Comparison of ENCODE assay signal across 32 cellular contexts in the genomic region with DNA sequence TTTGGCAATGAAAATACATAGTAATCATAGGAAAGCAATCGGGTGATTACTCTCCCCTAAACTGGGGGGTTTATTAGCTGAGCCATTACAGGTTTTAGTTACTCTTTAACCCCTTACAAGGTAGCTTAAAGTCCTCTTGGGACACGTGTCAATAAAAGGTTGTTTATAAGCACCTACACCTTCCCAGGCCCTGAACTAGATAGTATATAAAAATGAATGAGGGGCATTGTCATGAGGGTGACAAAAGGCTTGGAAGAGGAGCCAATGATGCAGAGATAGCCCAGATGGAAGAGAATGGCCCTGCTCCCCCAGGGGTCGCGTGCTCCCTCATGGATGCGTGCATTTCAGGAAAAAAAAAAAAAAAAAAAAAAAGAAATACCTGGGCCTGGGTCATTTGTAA.
"Had no signal": no experiment of that assay in that cellular context is flagged by ENCODE, and none has a peak within 500 bp of the region (broad histone marks: within the 10 kb centered on the region; RNA-seq: fewer than 3 reads in every experiment).

No MANE protein-coding gene starts in this region.

- H3K9me3 ChIP-seq: adrenal gland, body of pancreas, breast epithelium had no signal

- H3K36me3 ChIP-seq: adrenal gland, brain microvascular endothelial cell, breast epithelium had no signal

- H3K4me3 ChIP-seq: adrenal gland, body of pancreas, breast epithelium had no signal

- ATAC-seq: activated CD8-positive, alpha-beta T cell treated with anti-CD3 and anti-CD28 coated beads for 36 hours; activated naive CD4-positive, alpha-beta T cell treated with anti-CD3 and anti-CD28 coated beads, Interleukin-2, amount 50 U/mL, for 72 hours; activated T-cell treated with anti-CD3 and anti-CD28 coated beads, Interleukin-2, amount 50 U/mL, for 4 hours; activated T-cell treated with anti-CD3 and anti-CD28 coated beads, Interleukin-2, amount 50 U/mL, for 72 hours; activated T-helper 17 cell treated with anti-CD3 and anti-CD28 coated beads, Interleukin-2, amount 50 U/mL, for 72 hours; body of pancreas had no signal

- FAIRE-seq: astrocyte, TTC549 had no signal

- H3K27ac ChIP-seq: adrenal gland, body of pancreas, brain microvascular endothelial cell, breast epithelium, VCaP had no signal

- DNase-seq: activated B cell treated with CpG ODN at 0.5 μM for 24 hours; activated CD4-positive, alpha-beta memory T cell treated with anti-CD3 and anti-CD28 coated beads for 36 hours; activated CD4-positive, alpha-beta T cell treated with anti-CD3 and anti-CD28 coated beads for 4 hours; activated CD4-positive, alpha-beta T cell treated with anti-CD3 and anti-CD28 coated beads, Interleukin-2, amount 10 ng/mL, durations not matched to agents 24 days and 14 days; activated CD4-positive, alpha-beta T cell treated with anti-CD3 and anti-CD28 coated beads, Interleukin-2, amount 50 U/mL, for 1 hour; activated CD4-positive, alpha-beta T cell treated with anti-CD3 and anti-CD28 coated beads, Interleukin-2, amount 50 U/mL, for 4 hours; activated CD4-positive, CD25-positive, alpha-beta regulatory T cell treated with anti-CD3 and anti-CD28 coated beads, Interleukin-2, amount 50 U/mL, for 72 hours; activated CD8-positive, alpha-beta memory T cell treated with anti-CD3 and anti-CD28 coated beads, Interleukin-2, amount 50 U/mL, for 4 hours; activated CD8-positive, alpha-beta T cell treated with anti-CD3 and anti-CD28 coated beads for 36 hours; activated effector memory CD4-positive, alpha-beta T cell treated with anti-CD3 and anti-CD28 coated beads, Interleukin-2, amount 50 U/mL, for 16 hours; activated gamma-delta T cell treated with Interleukin-2 at 50 U/mL for 16 hours; activated naive CD4-positive, alpha-beta T cell; activated naive CD4-positive, alpha-beta T cell treated with anti-CD3 and anti-CD28 coated beads, Interleukin-2, amount 10 ng/mL, durations not matched to agents 7 days and 5 days; activated naive CD8-positive, alpha-beta T cell treated with anti-CD3 and anti-CD28 coated beads for 36 hours; activated T-cell treated with anti-CD3 and anti-CD28 coated beads for 4 hours; activated T-cell treated with anti-CD3 and anti-CD28 coated beads, Interleukin-2, amount 50 U/mL, for 1 hour; activated T-cell treated with anti-CD3 and anti-CD28 coated beads, Interleukin-2, amount 50 U/mL, for 4 hours; activated T-cell treated with anti-CD3 and anti-CD28 coated beads, Interleukin-2, amount 50 U/mL, for 72 hours; adrenal gland; amniotic stem cell; body of pancreas; brain microvascular endothelial cell; central memory CD4-positive, alpha-beta T cell; T-helper 1 cell; T-helper 2 cell; T-helper 9 cell had no signal

- H3K27me3 ChIP-seq: adrenal gland, body of pancreas, brain microvascular endothelial cell, breast epithelium had no signal

- H3K4me1 ChIP-seq: adrenal gland, breast epithelium had no signal
